ENCODE assay signal across 1 cellular context in genomic region chr11:123616505-123617198, GRCh38.
TF ChIP-seq lines count a peak whose summit lies in the region.

No MANE protein-coding gene starts in this region.

TF ChIP-seq in GM23338, 12 proteins besides CTCF, POLR2A, EP300 and RAD21 (continued from another document):
- TF ChIP-seq, protein P1, sequence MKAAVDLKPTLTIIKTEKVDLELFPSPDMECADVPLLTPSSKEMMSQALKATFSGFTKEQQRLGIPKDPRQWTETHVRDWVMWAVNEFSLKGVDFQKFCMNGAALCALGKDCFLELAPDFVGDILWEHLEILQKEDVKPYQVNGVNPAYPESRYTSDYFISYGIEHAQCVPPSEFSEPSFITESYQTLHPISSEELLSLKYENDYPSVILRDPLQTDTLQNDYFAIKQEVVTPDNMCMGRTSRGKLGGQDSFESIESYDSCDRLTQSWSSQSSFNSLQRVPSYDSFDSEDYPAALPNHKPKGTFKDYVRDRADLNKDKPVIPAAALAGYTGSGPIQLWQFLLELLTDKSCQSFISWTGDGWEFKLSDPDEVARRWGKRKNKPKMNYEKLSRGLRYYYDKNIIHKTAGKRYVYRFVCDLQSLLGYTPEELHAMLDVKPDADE (IDR thresholded peaks at IDR 0.05): no peak
- TF ChIP-seq CREB1 (CRISPR knock-in tag; IDR thresholded peaks at IDR 0.05; ENCODE audit: low read depth): no peak
